11 cellular contexts compared by ENCODE assay signal in genomic region chr1:93758842-93759515, GRCh38.
DNase-seq lines count a peak whose midpoint lies in the region; ATAC-seq and FAIRE-seq lines count a peak whose summit lies in the region.
"Had no signal": no experiment of that assay in that cellular context is flagged by ENCODE, and none has a peak within 500 bp of the region (broad histone marks: within the 10 kb centered on the region; RNA-seq: fewer than 3 reads in every experiment).

No MANE protein-coding gene starts in this region.

- no peaks in the 10 kb centered on the region for H3K36me3 ChIP-seq in small intestine (ENCODE audit: control insufficient read depth in 2 of 2, insufficient read depth in 2 of 2, low read length in 2 of 2)

- H3K4me3 ChIP-seq in small intestine (ENCODE audit: low read depth in 1 of 2, low read length in 2 of 2): no peak overlapping the region
- H3K4me3 ChIP-seq: psoas muscle, SK-N-MC had no signal

- no peaks in the 10 kb centered on the region for H3K27me3 ChIP-seq in small intestine (ENCODE audit: control insufficient read depth in 2 of 2, insufficient read depth in 2 of 2, low read length in 2 of 2)

- peak overlapping the region in 1 of 2 donors; percentile 38 for H3K27ac ChIP-seq in small intestine (ENCODE audit: low read depth in 1 of 2, low read length in 1 of 2)
- H3K27ac ChIP-seq: psoas muscle, SK-N-MC had no signal

- WGBS in small intestine, 3 donors: 58 to 73% (median 63%) methylated on average over 7 of the region's 7 CpGs

- FAIRE-seq in small intestine (lab: Jason Lieb, UNC): no peak

- H3K27me3 Mint-ChIP-seq in activated T-cell treated with anti-CD3 and anti-CD28 coated beads, Interleukin-2, amount 50 U/mL, for 72 hours (ENCODE audit: low read depth): peaks cover 18% of the 10 kb centered on the region
- peaks cover 0 to 6% (median 6%) of the 10 kb centered on the region in 3 donors for H3K27me3 Mint-ChIP-seq in immature natural killer cell (ENCODE audit: low read depth in 3 of 3)

- H3K9me3 Mint-ChIP-seq in activated T-cell treated with anti-CD3 and anti-CD28 coated beads, Interleukin-2, amount 50 U/mL, for 72 hours: peaks cover 0 to 2% of the 10 kb centered on the region in 2 donors
- peaks cover 0 to 1% (median 0%) of the 10 kb centered on the region in 6 donors for H3K9me3 Mint-ChIP-seq in immature natural killer cell

- DNase-seq in AG08396 (ENCODE audit: low spot score) (peak; percentile 53), KG1 (lab: John Stamatoyannopoulos, UW) (peak; percentile 66), immature natural killer cell (peak; percentile 86 to 87 (median 87)), DMS153 (lab: John Stamatoyannopoulos, UW) (no peak), NCI-H128 (lab: John Stamatoyannopoulos, UW; ENCODE audit: unreplicated experiment) (no peak), small intestine (no peak)
- DNase-seq in activated T-cell treated with anti-CD3 and anti-CD28 coated beads, Interleukin-2, amount 50 U/mL, for 72 hours: peak; percentile 47 to 68
- DNase-seq: cortex of kidney had no signal

- peak overlapping the region; percentile 31 for H3K27ac Mint-ChIP-seq in activated T-cell treated with anti-CD3 and anti-CD28 coated beads, Interleukin-2, amount 50 U/mL, for 72 hours
- H3K27ac Mint-ChIP-seq in immature natural killer cell: peak overlapping the region; percentile 95 to 98 (median 95)

- H3K4me1 Mint-ChIP-seq in activated T-cell treated with anti-CD3 and anti-CD28 coated beads, Interleukin-2, amount 50 U/mL, for 72 hours (ENCODE audit: low read depth): peaks cover 28% of the 10 kb centered on the region
- H3K4me1 Mint-ChIP-seq in immature natural killer cell: peaks cover 51 to 70% of the 10 kb centered on the region in 2 donors

- no peaks in the 10 kb centered on the region for H3K9me3 ChIP-seq in small intestine (ENCODE audit: control insufficient read depth, low read depth)
- H3K9me3 ChIP-seq: psoas muscle had no signal

- H3K4me1 ChIP-seq in small intestine (ENCODE audit: control insufficient read depth in 2 of 2, insufficient read depth in 1 of 2, low read depth in 1 of 2, low read length in 1 of 2): no peaks in the 10 kb centered on the region

- H3K4me3 Mint-ChIP-seq in activated T-cell treated with anti-CD3 and anti-CD28 coated beads, Interleukin-2, amount 50 U/mL, for 72 hours: peak overlapping the region; percentile 34
- peak overlapping the region; percentile 57 to 79 (median 69) for H3K4me3 Mint-ChIP-seq in immature natural killer cell

- H3K36me3 Mint-ChIP-seq in activated T-cell treated with anti-CD3 and anti-CD28 coated beads, Interleukin-2, amount 50 U/mL, for 72 hours (ENCODE audit: insufficient read depth in 2 of 2): peaks cover 0 to 3% of the 10 kb centered on the region in 2 donors
- H3K36me3 Mint-ChIP-seq in immature natural killer cell: peaks cover 0 to 6% (median 4%) of the 10 kb centered on the region in 3 donors

- peak; percentile 94 for ATAC-seq in activated T-cell treated with anti-CD3 and anti-CD28 coated beads, Interleukin-2, amount 50 U/mL, for 72 hours (replicated peaks in 1 of 2)
- no peak for ATAC-seq in HG03097 (IDR thresholded peaks at IDR 0.05; ENCODE audit: low FRiP score, unreplicated experiment)
- ATAC-seq: psoas muscle had no signal

Comparison
In these comparisons a context has a peak if more than half of its experiments do, and no peak if none do; other contexts are left out.
1. DNase-seq: peak in AG08396 (single experiment), KG1 (single experiment), activated T-cell treated with anti-CD3 and anti-CD28 coated beads, Interleukin-2, amount 50 U/mL, for 72 hours (2 of 2) and immature natural killer cell (3 of 3); none in DMS153 (single experiment), NCI-H128 (single experiment) and small intestine (single experiment).